14 cellular contexts compared by ENCODE assay signal in the genomic region with DNA sequence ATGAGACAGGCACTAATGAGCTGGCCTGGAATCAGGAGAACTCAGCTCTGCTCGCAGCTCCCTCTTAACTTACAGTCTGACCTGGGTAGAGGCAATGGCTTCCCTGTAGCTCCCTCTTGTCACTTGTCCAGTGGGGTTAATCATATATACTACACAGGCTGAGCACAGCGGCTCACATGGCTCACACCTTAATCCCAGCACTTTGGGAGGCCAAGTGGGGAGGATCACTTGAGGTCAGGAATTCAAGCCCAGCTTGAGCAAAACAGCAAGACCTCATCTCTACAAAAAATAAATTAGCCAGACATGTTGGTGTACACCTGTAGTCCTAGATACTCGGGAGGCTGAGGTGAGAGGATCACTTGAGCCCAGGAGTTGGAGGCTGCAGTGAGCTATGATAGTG. TPM values are rescaled to one million over a fixed set of nuclear protein-coding genes. Genes with fewer than 3 reads are reported as not detected.
A peak's percentile ranks its signal among the peaks of the same experiment; 100 is the strongest.
DNase-seq lines count a peak whose midpoint lies in the region; ATAC-seq, FAIRE-seq and TF ChIP-seq lines count a peak whose summit lies in the region.
"Had no signal": no experiment of that assay in that cellular context is flagged by ENCODE, and none has a peak within 500 bp of the region (broad histone marks: within the 10 kb centered on the region; RNA-seq: fewer than 3 reads in every experiment).

No MANE protein-coding gene starts in this region.

- TF ChIP-seq POLR2A in IMR-90 (IDR thresholded peaks at IDR 0.05; ENCODE audit: low read depth, low read length) (no peak), K562 (conservative IDR thresholded peaks at IDR 0.05) (no peak), body of pancreas (IDR thresholded peaks at IDR 0.05) (no peak)

- CTCF ChIA-PET in IMR-90 (lab: Yijun Ruan, JAX) (interaction anchor here (1.1 to 2.8 kb wide), 5 partner anchors 21 to 127 kb away, joined by 3 to 19 read pairs (median 6); a partner anchor contains a TSS), K562 (lab: Yijun Ruan, JAX; ENCODE audit: low intra/inter-chr PET ratio) (no interaction called here)

- H3K56ac ChIP-seq in IMR-90 (ENCODE audit: extremely low read depth, insufficient read depth, low read length), result no peak overlapping the region

- POLR2A ChIA-PET in IMR-90 (lab: Charles Lee; ENCODE audit: unreplicated experiment) (interaction anchor here (0.8 to 1.5 kb wide), 4 partner anchors 13 to 103 kb away, joined by 3 to 4 read pairs (median 4); a partner anchor contains a TSS), K562 (lab: Yijun Ruan, JAX) (interaction anchor here (0.8 to 1.4 kb wide), 3 partner anchors 9 to 13 kb away, joined by 3 to 7 read pairs (median 5); a partner anchor contains a TSS)

- H3K27me3 Mint-ChIP-seq in CD4-positive, CD25-positive, alpha-beta regulatory T cell, result peaks cover 4% of the 10 kb centered on the region

- TF ChIP-seq EP300 in K562 (IDR thresholded peaks at IDR 0.05; ENCODE audit: low read length), result no peak

- no peak overlapping the region for H2BK5ac ChIP-seq in IMR-90 (ENCODE audit: low read depth, low read length, poor library complexity, severe bottlenecking)

- ATAC-seq in CD4-positive, CD25-positive, alpha-beta regulatory T cell (ENCODE audit: low read depth in 2 of 2), result no peak
- ATAC-seq in IMR-90 (ENCODE audit: low read depth), result no peak
- ATAC-seq in K562, result no peak
- no peak for ATAC-seq in GM18870 (IDR thresholded peaks at IDR 0.05; ENCODE audit: unreplicated experiment)
- no peak for ATAC-seq in body of pancreas

- TF ChIP-seq RAD21 in IMR-90 (IDR thresholded peaks at IDR 0.05; ENCODE audit: low read length), result no peak
- TF ChIP-seq RAD21 in K562 (CRISPR knock-in tag; conservative IDR thresholded peaks at IDR 0.05 in 1 of 2, IDR thresholded peaks at IDR 0.05 in 1 of 2), result no peak

- H2AK9ac ChIP-seq in IMR-90 (replicated peaks; ENCODE audit: low read depth, low read length, poor library complexity), result no peak overlapping the region

- no TSS peak for BruUV-seq in IMR-90 (replicated peaks; lab: Mats Ljungman, UMichigan)
- BruUV-seq in K562 (replicated peaks; lab: Mats Ljungman, UMichigan), result no TSS peak

- H2BK120ac ChIP-seq in IMR-90 (ENCODE audit: low read depth, low read length), result no peak overlapping the region

- no peak overlapping the region for H3K4me2 ChIP-seq in IMR-90 (ENCODE audit: low read depth, low read length)
- H3K4me2 ChIP-seq in K562 (ENCODE audit: insufficient read depth, low read length), result no peak overlapping the region

- FAIRE-seq in K562 (lab: Jason Lieb, UNC), result no peak
- FAIRE-seq: frontal cortex, HTR-8/SVneo, urothelium cell line had no signal

- peaks cover 9% of the 10 kb centered on the region for H3K36me3 Mint-ChIP-seq in CD4-positive, CD25-positive, alpha-beta regulatory T cell

- no peak overlapping the region; the same call in 1 of the 2 replicates for H3K23ac ChIP-seq in IMR-90 (ENCODE audit: low read depth, low read length)

- H2AFZ ChIP-seq in IMR-90 (replicated peaks; ENCODE audit: low read length, poor library complexity) (no peak overlapping the region), K562 (ENCODE audit: low read depth, low read length) (0 out of 2 replicates have a peak overlapping the region, but pooled peaks have one; percentile 54)
- H2AFZ ChIP-seq: parathyroid adenoma had no signal

- H3K9me3 Mint-ChIP-seq in CD4-positive, CD25-positive, alpha-beta regulatory T cell, result no peaks in the 10 kb centered on the region

- H3K9me1 ChIP-seq in IMR-90 (ENCODE audit: insufficient read depth, low read length) (peaks cover 14% of the 10 kb centered on the region), K562 (ENCODE audit: control insufficient read depth, insufficient read depth, low read length) (no peaks in the 10 kb centered on the region)

- H3K9me3 ChIP-seq in CD4-positive, CD25-positive, alpha-beta regulatory T cell (ENCODE audit: control insufficient read depth in 2 of 2, low read length in 2 of 2), result no peaks in the 10 kb centered on the region
- H3K9me3 ChIP-seq in IMR-90 (ENCODE audit: control insufficient read depth, insufficient read depth, low read length), result no peaks in the 10 kb centered on the region
- H3K9me3 ChIP-seq in K562 (replicated peaks; ENCODE audit: control insufficient read depth, insufficient read depth, low read depth, low read length), result no peaks in the 10 kb centered on the region
- no peaks in the 10 kb centered on the region for H3K9me3 ChIP-seq in body of pancreas

- H3K14ac ChIP-seq in IMR-90 (replicated peaks; ENCODE audit: low read depth, low read length), result no peak overlapping the region

- dilution Hi-C loops in IMR-90 (cut with HindIII; ENCODE audit: low sequenced_read_pairs, unreplicated experiment), result no loop called here

- no CpG with 5 or more reads among the region's 3 CpGs for WGBS in IMR-90 (ENCODE audit: extremely low coverage in 2 of 2, insufficient read length in 1 of 2), 2 experiments
- 64% methylated on average over 3 of the region's 3 CpGs for WGBS in K562 (ENCODE audit: insufficient coverage, low coverage, missing lambda C conversion rate)
- 72 to 83% methylated on average over 3 of the region's 3 CpGs for WGBS in body of pancreas, 2 donors

- no peak for TF ChIP-seq CTCF in IMR-90 (conservative IDR thresholded peaks at IDR 0.05; ENCODE audit: low read depth, low read length)
- TF ChIP-seq CTCF in K562 (IDR thresholded peaks at IDR 0.05 in 2 of 3, conservative IDR thresholded peaks at IDR 0.05 in 1 of 3; ENCODE audit: insufficient read depth in 2 of 3, low read depth in 1 of 3, low read length in 3 of 3), result no peak
- TF ChIP-seq CTCF in body of pancreas (IDR thresholded peaks at IDR 0.05), result no peak

- no peak overlapping the region for H4K5ac ChIP-seq in IMR-90 (ENCODE audit: low read depth, low read length)

- peak overlapping the region in 3 of 4 donors; percentile 36 to 93 (median 41) for H3K4me3 Mint-ChIP-seq in CD4-positive, CD25-positive, alpha-beta regulatory T cell

- no peaks in the 10 kb centered on the region for H3K27me3 ChIP-seq in CD4-positive, CD25-positive, alpha-beta regulatory T cell (ENCODE audit: control insufficient read depth, insufficient read depth, low read length)
- H3K27me3 ChIP-seq in IMR-90 (ENCODE audit: control insufficient read depth, insufficient read depth, low read length) (no peaks in the 10 kb centered on the region), K562 (ENCODE audit: control insufficient read depth in 2 of 2, insufficient read depth in 2 of 2, low read length in 2 of 2) (no peaks in the 10 kb centered on the region), body of pancreas (no peaks in the 10 kb centered on the region)

- H4K20me1 ChIP-seq in IMR-90 (ENCODE audit: insufficient read depth, low read length) (peaks cover 18% of the 10 kb centered on the region), K562 (replicated peaks; ENCODE audit: control insufficient read depth, insufficient read depth, low read length) (no peaks in the 10 kb centered on the region)

- H4K8ac ChIP-seq in IMR-90 (ENCODE audit: low read depth in 2 of 2, low read length in 2 of 2), result 0 out of 4 replicates have a peak overlapping the region, but pooled peaks of 1 of the 2 experiments have one; percentile 21

- peaks cover 19 to 61% (median 48%) of the 10 kb centered on the region in 4 donors for H3K4me1 Mint-ChIP-seq in CD4-positive, CD25-positive, alpha-beta regulatory T cell

- peak overlapping the region; percentile 96 for H3K27ac ChIP-seq in CD4-positive, CD25-positive, alpha-beta regulatory T cell (ENCODE audit: insufficient read depth, low read length, poor library complexity, severe bottlenecking)
- H3K27ac ChIP-seq in IMR-90 (ENCODE audit: insufficient read depth, low read length) (no peak overlapping the region), K562 (ENCODE audit: extremely low read depth, low read depth, low read length) (no peak overlapping the region), body of pancreas (no peak overlapping the region)
- H3K27ac ChIP-seq: parathyroid adenoma had no signal

- no peak overlapping the region for H3K4me3 ChIP-seq in CD4-positive, CD25-positive, alpha-beta regulatory T cell (ENCODE audit: low read depth, low read length)
- no peak overlapping the region for H3K4me3 ChIP-seq in IMR-90 (ENCODE audit: insufficient read depth, low read depth, low read length)
- no peak overlapping the region for H3K4me3 ChIP-seq in K562
- no peak overlapping the region for H3K4me3 ChIP-seq in body of pancreas

- H2BK15ac ChIP-seq in IMR-90 (ENCODE audit: low read depth, low read length), result no peak overlapping the region

- H3K79me2 ChIP-seq in K562 (ENCODE audit: control insufficient read depth, insufficient read depth, low read length), result no peaks in the 10 kb centered on the region; the same call in 2 of the 3 replicates
- H3K79me2 ChIP-seq: parathyroid adenoma had no signal

- peaks cover 52% of the 10 kb centered on the region for H3K4me1 ChIP-seq in CD4-positive, CD25-positive, alpha-beta regulatory T cell (ENCODE audit: control insufficient read depth, insufficient read depth, low read length, poor library complexity, severe bottlenecking)
- H3K4me1 ChIP-seq in IMR-90 (ENCODE audit: control insufficient read depth, insufficient read depth, low read length) (peaks cover 27% of the 10 kb centered on the region), K562 (replicated peaks in 1 of 2; ENCODE audit: control insufficient read depth in 2 of 2, insufficient read depth in 2 of 2, low read length in 2 of 2) (peaks cover 38 to 41% of the 10 kb centered on the region in 2 experiments), body of pancreas (peaks cover 31% of the 10 kb centered on the region)

- H3K79me1 ChIP-seq in IMR-90 (ENCODE audit: low read depth in 1 of 2, low read length in 2 of 2), result peaks cover 4 to 51% of the 10 kb centered on the region in 2 experiments; a peak in 3 of 4 replicates

- H2AK5ac ChIP-seq in IMR-90 (ENCODE audit: low read depth, low read length), result 0 out of 2 replicates have a peak overlapping the region, but pooled peaks have one; percentile 11

- no peak overlapping the region for H4K91ac ChIP-seq in IMR-90 (ENCODE audit: insufficient read depth, low read depth, low read length)

- H3K9ac ChIP-seq in IMR-90 (ENCODE audit: low read depth, low read length), result no peak overlapping the region
- H3K9ac ChIP-seq in K562 (ENCODE audit: insufficient read depth in 1 of 2, low read depth in 2 of 2, low read length in 2 of 2), result no peak overlapping the region
- H3K9ac ChIP-seq: parathyroid adenoma had no signal

- peak overlapping the region; percentile 83 to 97 (median 96) for H3K27ac Mint-ChIP-seq in CD4-positive, CD25-positive, alpha-beta regulatory T cell

- peak overlapping the region; percentile 49; the same call in 1 of the 2 replicates for H3K4ac ChIP-seq in IMR-90 (ENCODE audit: low read depth, low read length)

- in situ Hi-C loops in IMR-90 (cut with MboI; ENCODE audit: low sequenced_read_pairs) (loop anchor here (5.0 to 25.0 kb wide), 2 partner anchors 36 to 431 kb away; a partner anchor contains a TSS), K562 (cut with MboI) (loop anchor here (5.0 kb wide), 1 partner anchor 36 kb away; a partner anchor contains a TSS)

- no peak for DNase-seq in CD4-positive, CD25-positive, alpha-beta regulatory T cell
- DNase-seq in IMR-90 (no peak), K562 (ENCODE audit: extremely low read depth in 1 of 4, low spot score in 3 of 4) (no peak), posterior vena cava (ENCODE audit: low spot score) (peak; percentile 43), inferior parietal cortex (ENCODE audit: extremely low spot score) (no peak), hippocampal formation (lab: John Stamatoyannopoulos, UW) (no peak), body of pancreas (no peak)
- DNase-seq: SIG-M5 had no signal

- peaks cover 6% of the 10 kb centered on the region for H3K36me3 ChIP-seq in CD4-positive, CD25-positive, alpha-beta regulatory T cell (ENCODE audit: control insufficient read depth, insufficient read depth, low read length)
- H3K36me3 ChIP-seq in IMR-90 (ENCODE audit: control insufficient read depth, insufficient read depth, low read length), result peaks cover 11% of the 10 kb centered on the region
- H3K36me3 ChIP-seq in K562 (ENCODE audit: control insufficient read depth, insufficient read depth, low read length), result no peaks in the 10 kb centered on the region
- no peaks in the 10 kb centered on the region for H3K36me3 ChIP-seq in body of pancreas (replicated peaks in 1 of 2; ENCODE audit: insufficient read depth in 1 of 2, low read depth in 2 of 2)

- H2BK20ac ChIP-seq in IMR-90 (ENCODE audit: low read depth, low read length), result no peak overlapping the region

- no peak overlapping the region for H3K18ac ChIP-seq in IMR-90 (ENCODE audit: low read depth, low read length)

- intact Hi-C loops in IMR-90 (cut with micrococcal nuclease), result loop anchor here (5.0 kb wide), 2 partner anchors 96 to 141 kb away; a partner anchor contains a TSS
- intact Hi-C loops in K562 (cut with micrococcal nuclease), result loop anchor here (1.0 to 5.0 kb wide), 2 partner anchors 37 to 101 kb away; a partner anchor contains a TSS
- intact Hi-C loops in posterior vena cava (cut with DNase I), result loop anchor here (5.0 kb wide), 1 partner anchor 36 kb away; a partner anchor contains a TSS
- intact Hi-C loops in body of pancreas (cut with DNase I), result no loop called here

RNA-seq across cellular contexts. Expression of a gene that starts 4.2 kb away (rescaled TPM):
- total RNA-seq in CD4-positive, CD25-positive, alpha-beta regulatory T cell, result 304 TPM
- 1,000 to 10,000 TPM in 2 of 4 donors, 100 to 1,000 TPM in 2; 660 to 1,174 (median 946) TPM for polyA plus RNA-seq in CD4-positive, CD25-positive, alpha-beta regulatory T cell
- 373 and 555 TPM in 2 replicates for total RNA-seq in IMR-90 (2012; rRNA removed)
- polyA plus RNA-seq in IMR-90 (2012; rRNA removed), result 1,755 and 2,394 TPM in 2 replicates
- 755 and 1,450 TPM in 2 replicates for polyA plus RNA-seq in IMR-90 (2012; cell fraction: cytosol; rRNA removed)
- polyA plus RNA-seq in IMR-90 (2012; cell fraction: nucleus; rRNA removed; ENCODE audit: low replicate concordance), result 227 and 313 TPM in 2 replicates
- 3.2 TPM in 1 of 2 replicates, not detected in the other for total RNA-seq in K562 (2011; cell fraction: chromatin; rRNA removed; ENCODE audit: low replicate concordance)
- total RNA-seq in K562 (2011; cell fraction: nucleolus; rRNA removed), result 3.8 and 6.2 TPM in 2 replicates
- total RNA-seq in K562 (2011; cell fraction: nucleoplasm; rRNA removed), result 1.9 and 3.0 TPM in 2 replicates
- total RNA-seq in K562 (2014; rRNA removed), result 14.7 and 19.1 TPM in 2 replicates
- 16.3 and 23.2 TPM in 2 replicates for total RNA-seq in K562 (2014; rRNA removed; fragmentation: Illumina TruSeq; extraction: Trizol)
- total RNA-seq in K562 (2015; rRNA removed; fragmentation: Illumina TruSeq; extraction: Trizol), result 32.5 and 36.4 TPM in 2 replicates
- 23.2 and 26.3 TPM in 2 replicates for total RNA-seq in K562 (2021)
- polyA plus RNA-seq in K562 (2011; rRNA removed), result 1.3 and 16.7 TPM in 2 replicates
- 2.0 and 24.3 TPM in 2 replicates for polyA plus RNA-seq in K562 (2011; cell fraction: cytosol; rRNA removed)
- 0.73 and 6.6 TPM in 2 replicates for polyA plus RNA-seq in K562 (2011; cell fraction: nucleus; rRNA removed)
- 37.2 and 68.1 TPM in 2 replicates for polyA plus RNA-seq in K562 (2012)
- 9.8 and 12.9 TPM in 2 replicates for polyA plus RNA-seq in K562 (2014; fragmentation: Illumina TruSeq; extraction: Trizol)
- 10 to 100 TPM; 59.5 to 66.5 TPM for polyA plus RNA-seq in K562 (2014; fragmentation: Nextera tagmentation; extraction: Ambion mirVana)
- polyA plus RNA-seq in K562 (2014; rRNA removed), result 26.5 and 30.1 TPM in 2 replicates
- polyA minus RNA-seq in K562 (2011; rRNA and poly(A)+ RNA removed), result 4.1 TPM in 1 of 2 replicates, not detected in the other
- 15.9 and 30.5 TPM in 2 replicates for polyA minus RNA-seq in K562 (2011; cell fraction: cytosol; rRNA and poly(A)+ RNA removed)
- polyA minus RNA-seq in K562 (2011; cell fraction: nucleus; rRNA and poly(A)+ RNA removed), result 4.4 and 6.5 TPM in 2 replicates
- 1,000 to 10,000 TPM; 1,174 to 1,536 TPM for total RNA-seq in posterior vena cava
- total RNA-seq in body of pancreas, result 10 to 100 TPM; 54.7 to 58.9 TPM

RNA-seq across cellular contexts. Expression of a gene that starts 9.1 kb away (rescaled TPM):
- 1.8 TPM for total RNA-seq in CD4-positive, CD25-positive, alpha-beta regulatory T cell
- polyA plus RNA-seq in CD4-positive, CD25-positive, alpha-beta regulatory T cell, result 1 to 10 TPM; 1.2 to 3.0 (median 1.7) TPM
- 0.56 TPM in 1 of 2 replicates, not detected in the other for total RNA-seq in IMR-90 (2012; rRNA removed)
- 0.27 and 0.55 TPM in 2 replicates for polyA plus RNA-seq in IMR-90 (2012; rRNA removed)
- polyA plus RNA-seq in IMR-90 (2012; cell fraction: cytosol; rRNA removed), result 1.1 TPM in 1 of 2 replicates, not detected in the other
- not detected in 2 replicates for polyA plus RNA-seq in IMR-90 (2012; cell fraction: nucleus; rRNA removed; ENCODE audit: low replicate concordance)
- total RNA-seq in K562 (2011; cell fraction: chromatin; rRNA removed; ENCODE audit: low replicate concordance), result not detected in 2 replicates
- not detected in 2 replicates for total RNA-seq in K562 (2011; cell fraction: nucleolus; rRNA removed)
- not detected in 2 replicates for total RNA-seq in K562 (2011; cell fraction: nucleoplasm; rRNA removed)
- total RNA-seq in K562 (2014; rRNA removed), result 0.37 TPM in 1 of 2 replicates, not detected in the other
- total RNA-seq in K562 (2014; rRNA removed; fragmentation: Illumina TruSeq; extraction: Trizol), result not detected in 2 replicates
- total RNA-seq in K562 (2015; rRNA removed; fragmentation: Illumina TruSeq; extraction: Trizol), result not detected in 2 replicates
- not detected in 2 replicates for total RNA-seq in K562 (2021)
- 0.45 and 0.60 TPM in 2 replicates for polyA plus RNA-seq in K562 (2011; rRNA removed)
- polyA plus RNA-seq in K562 (2011; cell fraction: cytosol; rRNA removed), result 0.42 and 0.83 TPM in 2 replicates
- polyA plus RNA-seq in K562 (2011; cell fraction: nucleus; rRNA removed), result 0.36 TPM in 1 of 2 replicates, not detected in the other
- polyA plus RNA-seq in K562 (2012), result 1.2 and 1.4 TPM in 2 replicates
- 0.28 and 0.56 TPM in 2 replicates for polyA plus RNA-seq in K562 (2014; fragmentation: Illumina TruSeq; extraction: Trizol)
- 1 to 10 TPM in 1 of 2 experiments, under 1 TPM in 1; 0.67 to 1.4 TPM for polyA plus RNA-seq in K562 (2014; fragmentation: Nextera tagmentation; extraction: Ambion mirVana)
- not detected in 2 replicates for polyA plus RNA-seq in K562 (2014; rRNA removed)
- polyA minus RNA-seq in K562 (2011; rRNA and poly(A)+ RNA removed), result 0.95 TPM in 1 of 2 replicates, not detected in the other
- not detected in 2 replicates for polyA minus RNA-seq in K562 (2011; cell fraction: cytosol; rRNA and poly(A)+ RNA removed)
- not detected in 2 replicates for polyA minus RNA-seq in K562 (2011; cell fraction: nucleus; rRNA and poly(A)+ RNA removed)
- total RNA-seq in posterior vena cava, result not detected
- total RNA-seq in body of pancreas, result not detected
- total RNA-seq: frontal cortex, mesenteric fat pad had no signal

RNA-seq across cellular contexts. Expression of a gene that starts 14.0 kb away (rescaled TPM):
- 928 TPM for total RNA-seq in CD4-positive, CD25-positive, alpha-beta regulatory T cell
- polyA plus RNA-seq in CD4-positive, CD25-positive, alpha-beta regulatory T cell, result 1,000 to 10,000 TPM; 2,534 to 4,309 (median 3,364) TPM
- total RNA-seq in IMR-90 (2012; rRNA removed), result 5.6 and 7.5 TPM in 2 replicates
- polyA plus RNA-seq in IMR-90 (2012; rRNA removed), result 15.0 and 16.6 TPM in 2 replicates
- polyA plus RNA-seq in IMR-90 (2012; cell fraction: cytosol; rRNA removed), result 17.1 and 25.7 TPM in 2 replicates
- 3.3 and 5.2 TPM in 2 replicates for polyA plus RNA-seq in IMR-90 (2012; cell fraction: nucleus; rRNA removed; ENCODE audit: low replicate concordance)
- 1.0 TPM in 1 of 2 replicates, not detected in the other for total RNA-seq in K562 (2011; cell fraction: chromatin; rRNA removed; ENCODE audit: low replicate concordance)
- total RNA-seq in K562 (2011; cell fraction: nucleolus; rRNA removed), result 0.67 and 1.4 TPM in 2 replicates
- total RNA-seq in K562 (2011; cell fraction: nucleoplasm; rRNA removed), result 0.66 TPM in 1 of 2 replicates, not detected in the other
- 3.7 and 5.2 TPM in 2 replicates for total RNA-seq in K562 (2014; rRNA removed)
- 9.5 and 11.3 TPM in 2 replicates for total RNA-seq in K562 (2014; rRNA removed; fragmentation: Illumina TruSeq; extraction: Trizol)
- total RNA-seq in K562 (2015; rRNA removed; fragmentation: Illumina TruSeq; extraction: Trizol), result 11.2 and 11.3 TPM in 2 replicates
- 5.5 and 8.1 TPM in 2 replicates for total RNA-seq in K562 (2021)
- 13.9 and 14.8 TPM in 2 replicates for polyA plus RNA-seq in K562 (2011; rRNA removed)
- polyA plus RNA-seq in K562 (2011; cell fraction: cytosol; rRNA removed), result 12.8 and 19.3 TPM in 2 replicates
- polyA plus RNA-seq in K562 (2011; cell fraction: nucleus; rRNA removed), result 5.9 and 6.8 TPM in 2 replicates
- 5.1 and 17.9 TPM in 2 replicates for polyA plus RNA-seq in K562 (2012)
- 5.6 and 6.9 TPM in 2 replicates for polyA plus RNA-seq in K562 (2014; fragmentation: Illumina TruSeq; extraction: Trizol)
- 10 to 100 TPM; 20.1 TPM for polyA plus RNA-seq in K562 (2014; fragmentation: Nextera tagmentation; extraction: Ambion mirVana)
- 7.2 and 11.3 TPM in 2 replicates for polyA plus RNA-seq in K562 (2014; rRNA removed)
- 3.0 and 4.5 TPM in 2 replicates for polyA minus RNA-seq in K562 (2011; rRNA and poly(A)+ RNA removed)
- 4.6 and 6.6 TPM in 2 replicates for polyA minus RNA-seq in K562 (2011; cell fraction: cytosol; rRNA and poly(A)+ RNA removed)
- polyA minus RNA-seq in K562 (2011; cell fraction: nucleus; rRNA and poly(A)+ RNA removed), result 2.1 and 2.8 TPM in 2 replicates
- 100 to 1,000 TPM; 286 to 472 TPM for total RNA-seq in posterior vena cava
- 10 to 100 TPM; 49.5 to 81.7 TPM for total RNA-seq in body of pancreas

RNA-seq across cellular contexts. Expression of a gene that starts 17.4 kb away (rescaled TPM):
- total RNA-seq in CD4-positive, CD25-positive, alpha-beta regulatory T cell, result not detected
- not detected for polyA plus RNA-seq in CD4-positive, CD25-positive, alpha-beta regulatory T cell
- total RNA-seq in IMR-90 (2012; rRNA removed), result 1.4 and 2.9 TPM in 2 replicates
- 4.5 and 6.2 TPM in 2 replicates for polyA plus RNA-seq in IMR-90 (2012; rRNA removed)
- polyA plus RNA-seq in IMR-90 (2012; cell fraction: cytosol; rRNA removed), result 5.1 and 8.9 TPM in 2 replicates
- 3.3 and 5.1 TPM in 2 replicates for polyA plus RNA-seq in IMR-90 (2012; cell fraction: nucleus; rRNA removed; ENCODE audit: low replicate concordance)
- total RNA-seq in K562 (2011; cell fraction: chromatin; rRNA removed; ENCODE audit: low replicate concordance), result not detected in 2 replicates
- total RNA-seq in K562 (2011; cell fraction: nucleolus; rRNA removed), result not detected in 2 replicates
- total RNA-seq in K562 (2011; cell fraction: nucleoplasm; rRNA removed), result not detected in 2 replicates
- total RNA-seq in K562 (2014; rRNA removed), result not detected in 2 replicates
- not detected in 2 replicates for total RNA-seq in K562 (2014; rRNA removed; fragmentation: Illumina TruSeq; extraction: Trizol)
- total RNA-seq in K562 (2015; rRNA removed; fragmentation: Illumina TruSeq; extraction: Trizol), result 0.18 and 0.34 TPM in 2 replicates
- total RNA-seq in K562 (2021), result 0.34 TPM in 1 of 2 replicates, not detected in the other
- 0.56 TPM in 1 of 2 replicates, not detected in the other for polyA plus RNA-seq in K562 (2011; rRNA removed)
- 1.4 TPM in 1 of 2 replicates, not detected in the other for polyA plus RNA-seq in K562 (2011; cell fraction: cytosol; rRNA removed)
- polyA plus RNA-seq in K562 (2011; cell fraction: nucleus; rRNA removed), result 0.37 TPM in 1 of 2 replicates, not detected in the other
- 0.26 TPM in 1 of 2 replicates, not detected in the other for polyA plus RNA-seq in K562 (2012)
- polyA plus RNA-seq in K562 (2014; fragmentation: Illumina TruSeq; extraction: Trizol), result 0.16 TPM in 1 of 2 replicates, not detected in the other
- under 1 TPM in 1 of 2 experiments, not detected in 1; 0.08 TPM for polyA plus RNA-seq in K562 (2014; fragmentation: Nextera tagmentation; extraction: Ambion mirVana)
- polyA plus RNA-seq in K562 (2014; rRNA removed), result 0.26 and 1.7 TPM in 2 replicates
- not detected in 2 replicates for polyA minus RNA-seq in K562 (2011; rRNA and poly(A)+ RNA removed)
- not detected in 2 replicates for polyA minus RNA-seq in K562 (2011; cell fraction: cytosol; rRNA and poly(A)+ RNA removed)
- polyA minus RNA-seq in K562 (2011; cell fraction: nucleus; rRNA and poly(A)+ RNA removed), result not detected in 2 replicates
- total RNA-seq in posterior vena cava, result 1 to 10 TPM; 4.1 to 8.3 TPM
- total RNA-seq in body of pancreas, result not detected
- total RNA-seq: frontal cortex had no signal

RNA-seq across cellular contexts. Expression of a gene that starts 34.0 kb away (rescaled TPM):
- total RNA-seq in CD4-positive, CD25-positive, alpha-beta regulatory T cell, result not detected
- polyA plus RNA-seq in CD4-positive, CD25-positive, alpha-beta regulatory T cell, result not detected
- total RNA-seq in IMR-90 (2012; rRNA removed) (3.6 and 4.4 TPM in 2 replicates), K562 (2014; rRNA removed) (not detected in 2 replicates), K562 (2014; rRNA removed; fragmentation: Illumina TruSeq; extraction: Trizol) (not detected in 2 replicates), K562 (2015; rRNA removed; fragmentation: Illumina TruSeq; extraction: Trizol) (0.49 TPM in 1 of 2 replicates, not detected in the other), K562 (2021) (0.40 and 1.3 TPM in 2 replicates), posterior vena cava (1 to 10 TPM; 1.5 to 3.5 TPM), body of pancreas (not detected)
- polyA plus RNA-seq in IMR-90 (2012; rRNA removed) (7.9 and 9.5 TPM in 2 replicates), K562 (2011; rRNA removed) (0.65 TPM in 1 of 2 replicates, not detected in the other), K562 (2014; fragmentation: Illumina TruSeq; extraction: Trizol) (0.86 TPM in 1 of 2 replicates, not detected in the other), K562 (2014; fragmentation: Nextera tagmentation; extraction: Ambion mirVana) (under 1 TPM; 0.28 to 0.46 TPM), K562 (2014; rRNA removed) (0.38 and 0.44 TPM in 2 replicates)
- 6.2 and 11.3 TPM in 2 replicates for polyA plus RNA-seq in IMR-90 (2012; cell fraction: cytosol; rRNA removed)
- 5.1 TPM in 2 replicates for polyA plus RNA-seq in IMR-90 (2012; cell fraction: nucleus; rRNA removed; ENCODE audit: low replicate concordance)
- total RNA-seq in K562 (2011; cell fraction: chromatin; rRNA removed; ENCODE audit: low replicate concordance), result not detected in 2 replicates
- total RNA-seq in K562 (2011; cell fraction: nucleolus; rRNA removed), result not detected in 2 replicates
- not detected in 2 replicates for total RNA-seq in K562 (2011; cell fraction: nucleoplasm; rRNA removed)
- 0.34 TPM in 1 of 2 replicates, not detected in the other for polyA plus RNA-seq in K562 (2011; cell fraction: cytosol; rRNA removed)
- 0.28 TPM in 1 of 2 replicates, not detected in the other for polyA plus RNA-seq in K562 (2011; cell fraction: nucleus; rRNA removed)
- polyA plus RNA-seq in K562 (2012), result 0.22 and 0.23 TPM in 2 replicates
- polyA minus RNA-seq in K562 (2011; rRNA and poly(A)+ RNA removed), result not detected in 2 replicates
- polyA minus RNA-seq in K562 (2011; cell fraction: cytosol; rRNA and poly(A)+ RNA removed), result not detected in 2 replicates
- polyA minus RNA-seq in K562 (2011; cell fraction: nucleus; rRNA and poly(A)+ RNA removed), result not detected in 2 replicates
- total RNA-seq: frontal cortex had no signal
